10 cellular contexts compared by ENCODE assay signal in genomic region chr22:22935056-22935545, GRCh38.
DNase-seq lines count a peak whose midpoint lies in the region; ATAC-seq and TF ChIP-seq lines count a peak whose summit lies in the region.
"Had no signal": no experiment of that assay in that cellular context is flagged by ENCODE, and none has a peak within 500 bp of the region (broad histone marks: within the 10 kb centered on the region; RNA-seq: fewer than 3 reads in every experiment).

No MANE protein-coding gene starts in this region.

- H3K79me2 ChIP-seq in MM.1S (ENCODE audit: low read length) = peaks cover 88% of the 10 kb centered on the region

- H3K4me2 ChIP-seq in MM.1S (ENCODE audit: low read depth, low read length) = peak overlapping the region; percentile 63

- peak overlapping the region; percentile 93 for H3K9ac ChIP-seq in MM.1S (ENCODE audit: low read length)

- no peaks in the 10 kb centered on the region for H4K20me1 ChIP-seq in MM.1S (ENCODE audit: insufficient read depth, low read length)

- H3K4me1 ChIP-seq in MM.1S (ENCODE audit: low read length) = peaks cover 94% of the 10 kb centered on the region

- H3K27ac ChIP-seq in C4-2B = peak overlapping the region; percentile 7; the same call in 1 of the 2 replicates
- peak overlapping the region; percentile 99 for H3K27ac ChIP-seq in MM.1S (ENCODE audit: low read length)
- H3K27ac ChIP-seq: heart right ventricle had no signal

- no peaks in the 10 kb centered on the region for H3K9me2 ChIP-seq in MM.1S (replicated peaks; ENCODE audit: insufficient read depth, low read length)

- no peaks in the 10 kb centered on the region for H3K9me3 ChIP-seq in MM.1S (replicated peaks; ENCODE audit: insufficient read depth, low read length)
- H3K9me3 ChIP-seq: heart right ventricle had no signal

- no peaks in the 10 kb centered on the region for H3K36me3 ChIP-seq in MM.1S (replicated peaks; ENCODE audit: insufficient read depth, low read length)
- H3K36me3 ChIP-seq: heart right ventricle had no signal

- H2AFZ ChIP-seq in MM.1S (ENCODE audit: low read length) = no peak overlapping the region

- TF ChIP-seq CTCF in C4-2B (conservative IDR thresholded peaks at IDR 0.05) (no peak), MM.1S (IDR thresholded peaks at IDR 0.05; ENCODE audit: low read length) (no peak)

- H3K4me3 ChIP-seq in MM.1S (ENCODE audit: low read length) = no peak overlapping the region; the same call in 1 of the 2 replicates
- H3K4me3 ChIP-seq: heart right ventricle had no signal

- no peaks in the 10 kb centered on the region for H3K27me3 ChIP-seq in MM.1S (replicated peaks; ENCODE audit: insufficient read depth, low read length)

- no peak for DNase-seq in MM.1S
- DNase-seq in SKM-1 treated with dmso at 0.1 percent for 144 hours (lab: John Stamatoyannopoulos, UW; ENCODE audit: unreplicated experiment) = no peak
- no peak for DNase-seq in NK-92 treated with Interleukin-12 subunit alpha and Interleukin-12 subunit beta, amount 100 ng/mL, for 24 hours (lab: John Stamatoyannopoulos, UW)
- no peak for DNase-seq in NCI-H146 (lab: John Stamatoyannopoulos, UW)
- no peak for DNase-seq in NCI-H2107 (lab: John Stamatoyannopoulos, UW)
- DNase-seq: heart right ventricle, NCI-H446 treated with DMSO at 0.1 percent for 48 hours had no signal

- peaks cover 34% of the 10 kb centered on the region for H3F3A ChIP-seq in MM.1S (ENCODE audit: insufficient read depth, low read length)

- ATAC-seq in GM19395 (IDR thresholded peaks at IDR 0.05; ENCODE audit: unreplicated experiment) (peak; percentile 36), HG02938 (IDR thresholded peaks at IDR 0.05; ENCODE audit: unreplicated experiment) (peak; percentile 15)
